Comparison of ENCODE assay signal across 1 cellular context in the genomic region with DNA sequence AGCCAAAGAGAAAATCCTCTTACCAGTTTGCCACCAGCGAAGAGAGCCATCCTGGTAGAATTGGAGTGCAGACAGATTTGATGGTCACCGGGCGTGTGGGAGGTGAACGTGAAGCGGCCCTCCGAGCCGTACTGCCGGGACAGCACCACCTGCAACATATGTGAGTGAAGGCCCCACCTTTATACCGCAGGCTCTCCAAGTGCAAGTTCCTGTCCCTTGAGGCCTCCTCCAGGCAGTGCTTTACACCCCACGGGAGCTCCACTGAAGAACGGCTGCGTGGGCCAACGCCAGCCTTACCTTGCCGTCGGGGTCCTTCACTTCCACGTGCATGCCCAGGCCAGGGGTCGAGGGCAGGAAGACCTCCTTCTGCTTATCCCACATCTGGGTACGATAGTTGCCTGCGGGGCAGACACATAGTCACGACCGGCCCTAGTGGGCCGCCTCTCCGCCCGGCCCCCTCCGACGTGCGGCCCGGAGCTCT.
TF ChIP-seq lines count a peak whose summit lies in the region.

No MANE protein-coding gene starts in this region.

TF ChIP-seq in HepG2, 621 proteins besides CTCF, POLR2A, EP300 and RAD21 (continued from another document):
- no peak for TF ChIP-seq CSRNP1 (CRISPR knock-in tag; IDR thresholded peaks at IDR 0.05)
- TF ChIP-seq, protein P1, sequence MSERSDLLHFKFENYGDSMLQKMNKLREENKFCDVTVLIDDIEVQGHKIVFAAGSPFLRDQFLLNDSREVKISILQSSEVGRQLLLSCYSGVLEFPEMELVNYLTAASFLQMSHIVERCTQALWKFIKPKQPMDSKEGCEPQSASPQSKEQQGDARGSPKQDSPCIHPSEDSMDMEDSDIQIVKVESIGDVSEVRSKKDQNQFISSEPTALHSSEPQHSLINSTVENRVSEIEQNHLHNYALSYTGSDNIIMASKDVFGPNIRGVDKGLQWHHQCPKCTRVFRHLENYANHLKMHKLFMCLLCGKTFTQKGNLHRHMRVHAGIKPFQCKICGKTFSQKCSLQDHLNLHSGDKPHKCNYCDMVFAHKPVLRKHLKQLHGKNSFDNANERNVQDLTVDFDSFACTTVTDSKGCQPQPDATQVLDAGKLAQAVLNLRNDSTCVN (CRISPR knock-in tag; IDR thresholded peaks at IDR 0.05; ENCODE audit: borderline replicate concordance) = no peak
- TF ChIP-seq, protein P2, sequence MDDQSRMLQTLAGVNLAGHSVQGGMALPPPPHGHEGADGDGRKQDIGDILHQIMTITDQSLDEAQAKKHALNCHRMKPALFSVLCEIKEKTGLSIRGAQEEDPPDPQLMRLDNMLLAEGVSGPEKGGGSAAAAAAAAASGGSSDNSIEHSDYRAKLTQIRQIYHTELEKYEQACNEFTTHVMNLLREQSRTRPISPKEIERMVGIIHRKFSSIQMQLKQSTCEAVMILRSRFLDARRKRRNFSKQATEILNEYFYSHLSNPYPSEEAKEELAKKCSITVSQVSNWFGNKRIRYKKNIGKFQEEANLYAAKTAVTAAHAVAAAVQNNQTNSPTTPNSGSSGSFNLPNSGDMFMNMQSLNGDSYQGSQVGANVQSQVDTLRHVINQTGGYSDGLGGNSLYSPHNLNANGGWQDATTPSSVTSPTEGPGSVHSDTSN (CRISPR knock-in tag; IDR thresholded peaks at IDR 0.05; ENCODE audit: borderline replicate concordance) = no peak; the same call in 1 of the 2 replicates
- 0 out of 2 replicates have a peak, but pooled peaks have one; percentile 35 for TF ChIP-seq ZNF768 (CRISPR knock-in tag; IDR thresholded peaks at IDR 0.05)
- no peak for TF ChIP-seq ASH2L (IDR thresholded peaks at IDR 0.05; ENCODE audit: insufficient read length, low read depth, low read length)
- TF ChIP-seq ZNF207 (IDR thresholded peaks at IDR 0.05; ENCODE audit: borderline replicate concordance) = no peak
- TF ChIP-seq ZSCAN25 (CRISPR knock-in tag; IDR thresholded peaks at IDR 0.05) = 0 out of 2 replicates have a peak, but pooled peaks have one; percentile 7
- TF ChIP-seq KDM5B (CRISPR knock-in tag; IDR thresholded peaks at IDR 0.05; ENCODE audit: borderline replicate concordance) = no peak; the same call in 1 of the 2 replicates
- TF ChIP-seq, protein P3, sequence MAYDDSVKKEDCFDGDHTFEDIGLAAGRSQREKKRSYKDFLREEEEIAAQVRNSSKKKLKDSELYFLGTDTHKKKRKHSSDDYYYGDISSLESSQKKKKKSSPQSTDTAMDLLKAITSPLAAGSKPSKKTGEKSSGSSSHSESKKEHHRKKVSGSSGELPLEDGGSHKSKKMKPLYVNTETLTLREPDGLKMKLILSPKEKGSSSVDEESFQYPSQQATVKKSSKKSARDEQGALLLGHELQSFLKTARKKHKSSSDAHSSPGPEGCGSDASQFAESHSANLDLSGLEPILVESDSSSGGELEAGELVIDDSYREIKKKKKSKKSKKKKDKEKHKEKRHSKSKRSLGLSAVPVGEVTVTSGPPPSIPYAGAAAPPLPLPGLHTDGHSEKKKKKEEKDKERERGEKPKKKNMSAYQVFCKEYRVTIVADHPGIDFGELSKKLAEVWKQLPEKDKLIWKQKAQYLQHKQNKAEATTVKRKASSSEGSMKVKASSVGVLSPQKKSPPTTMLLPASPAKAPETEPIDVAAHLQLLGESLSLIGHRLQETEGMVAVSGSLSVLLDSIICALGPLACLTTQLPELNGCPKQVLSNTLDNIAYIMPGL (CRISPR knock-in tag; IDR thresholded peaks at IDR 0.05; ENCODE audit: borderline replicate concordance in 1 of 2, low read depth in 1 of 2) = no peak
- TF ChIP-seq ZNF235 (CRISPR knock-in tag; IDR thresholded peaks at IDR 0.05; ENCODE audit: borderline replicate concordance) = no peak
- 0 out of 2 replicates have a peak, but pooled peaks have one; percentile 13 for TF ChIP-seq ZFP82 (CRISPR knock-in tag; IDR thresholded peaks at IDR 0.05; ENCODE audit: borderline replicate concordance)
- no peak for TF ChIP-seq ZNF530 (CRISPR knock-in tag; IDR thresholded peaks at IDR 0.05; ENCODE audit: low read depth)
- TF ChIP-seq ARNT2 (CRISPR knock-in tag; IDR thresholded peaks at IDR 0.05; ENCODE audit: low read depth) = no peak
- TF ChIP-seq ZNF326 (CRISPR knock-in tag; IDR thresholded peaks at IDR 0.05; ENCODE audit: borderline replicate concordance) = no peak
- TF ChIP-seq ZNF749 (CRISPR knock-in tag; IDR thresholded peaks at IDR 0.05; ENCODE audit: borderline replicate concordance) = 0 out of 2 replicates have a peak, but pooled peaks have one; percentile 14
- TF ChIP-seq HOXA9 (CRISPR knock-in tag; IDR thresholded peaks at IDR 0.05; ENCODE audit: borderline replicate concordance) = peak; percentile 48; the same call in 1 of the 2 replicates
- TF ChIP-seq, protein P4, sequence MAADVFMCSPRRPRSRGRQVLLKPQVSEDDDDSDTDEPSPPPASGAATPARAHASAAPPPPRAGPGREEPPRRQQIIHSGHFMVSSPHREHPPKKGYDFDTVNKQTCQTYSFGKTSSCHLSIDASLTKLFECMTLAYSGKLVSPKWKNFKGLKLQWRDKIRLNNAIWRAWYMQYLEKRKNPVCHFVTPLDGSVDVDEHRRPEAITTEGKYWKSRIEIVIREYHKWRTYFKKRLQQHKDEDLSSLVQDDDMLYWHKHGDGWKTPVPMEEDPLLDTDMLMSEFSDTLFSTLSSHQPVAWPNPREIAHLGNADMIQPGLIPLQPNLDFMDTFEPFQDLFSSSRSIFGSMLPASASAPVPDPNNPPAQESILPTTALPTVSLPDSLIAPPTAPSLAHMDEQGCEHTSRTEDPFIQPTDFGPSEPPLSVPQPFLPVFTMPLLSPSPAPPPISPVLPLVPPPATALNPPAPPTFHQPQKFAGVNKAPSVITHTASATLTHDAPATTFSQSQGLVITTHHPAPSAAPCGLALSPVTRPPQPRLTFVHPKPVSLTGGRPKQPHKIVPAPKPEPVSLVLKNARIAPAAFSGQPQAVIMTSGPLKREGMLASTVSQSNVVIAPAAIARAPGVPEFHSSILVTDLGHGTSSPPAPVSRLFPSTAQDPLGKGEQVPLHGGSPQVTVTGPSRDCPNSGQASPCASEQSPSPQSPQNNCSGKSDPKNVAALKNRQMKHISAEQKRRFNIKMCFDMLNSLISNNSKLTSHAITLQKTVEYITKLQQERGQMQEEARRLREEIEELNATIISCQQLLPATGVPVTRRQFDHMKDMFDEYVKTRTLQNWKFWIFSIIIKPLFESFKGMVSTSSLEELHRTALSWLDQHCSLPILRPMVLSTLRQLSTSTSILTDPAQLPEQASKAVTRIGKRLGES (CRISPR knock-in tag; IDR thresholded peaks at IDR 0.05; ENCODE audit: borderline replicate concordance) = no peak
- TF ChIP-seq XBP1 (CRISPR knock-in tag; IDR thresholded peaks at IDR 0.05) = no peak
- TF ChIP-seq FIP1L1 (IDR thresholded peaks at IDR 0.05; ENCODE audit: borderline replicate concordance, insufficient read depth, low read depth, low read length) = no peak
- TF ChIP-seq FOXM1 (CRISPR knock-in tag; IDR thresholded peaks at IDR 0.05) = no peak
- TF ChIP-seq, protein P5, sequence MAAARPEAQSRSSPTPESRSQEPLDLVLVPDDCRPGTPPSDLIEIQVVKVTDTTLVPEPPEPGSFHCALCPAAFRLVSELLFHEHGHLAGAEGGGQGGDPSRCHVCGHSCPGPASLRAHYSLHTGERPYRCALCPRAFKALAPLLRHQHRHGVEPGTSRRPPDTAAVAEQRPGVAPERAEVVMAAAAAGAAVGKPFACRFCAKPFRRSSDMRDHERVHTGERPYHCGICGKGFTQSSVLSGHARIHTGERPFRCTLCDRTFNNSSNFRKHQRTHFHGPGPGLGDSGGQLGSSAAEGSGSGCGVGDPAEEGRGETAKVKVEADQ (CRISPR knock-in tag; IDR thresholded peaks at IDR 0.05; ENCODE audit: borderline replicate concordance) = 0 out of 2 replicates have a peak, but pooled peaks have one; percentile 39
- TF ChIP-seq, protein P6, sequence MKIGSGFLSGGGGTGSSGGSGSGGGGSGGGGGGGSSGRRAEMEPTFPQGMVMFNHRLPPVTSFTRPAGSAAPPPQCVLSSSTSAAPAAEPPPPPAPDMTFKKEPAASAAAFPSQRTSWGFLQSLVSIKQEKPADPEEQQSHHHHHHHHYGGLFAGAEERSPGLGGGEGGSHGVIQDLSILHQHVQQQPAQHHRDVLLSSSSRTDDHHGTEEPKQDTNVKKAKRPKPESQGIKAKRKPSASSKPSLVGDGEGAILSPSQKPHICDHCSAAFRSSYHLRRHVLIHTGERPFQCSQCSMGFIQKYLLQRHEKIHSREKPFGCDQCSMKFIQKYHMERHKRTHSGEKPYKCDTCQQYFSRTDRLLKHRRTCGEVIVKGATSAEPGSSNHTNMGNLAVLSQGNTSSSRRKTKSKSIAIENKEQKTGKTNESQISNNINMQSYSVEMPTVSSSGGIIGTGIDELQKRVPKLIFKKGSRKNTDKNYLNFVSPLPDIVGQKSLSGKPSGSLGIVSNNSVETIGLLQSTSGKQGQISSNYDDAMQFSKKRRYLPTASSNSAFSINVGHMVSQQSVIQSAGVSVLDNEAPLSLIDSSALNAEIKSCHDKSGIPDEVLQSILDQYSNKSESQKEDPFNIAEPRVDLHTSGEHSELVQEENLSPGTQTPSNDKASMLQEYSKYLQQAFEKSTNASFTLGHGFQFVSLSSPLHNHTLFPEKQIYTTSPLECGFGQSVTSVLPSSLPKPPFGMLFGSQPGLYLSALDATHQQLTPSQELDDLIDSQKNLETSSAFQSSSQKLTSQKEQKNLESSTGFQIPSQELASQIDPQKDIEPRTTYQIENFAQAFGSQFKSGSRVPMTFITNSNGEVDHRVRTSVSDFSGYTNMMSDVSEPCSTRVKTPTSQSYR (CRISPR knock-in tag; IDR thresholded peaks at IDR 0.05; ENCODE audit: borderline replicate concordance) = no peak
- no peak for TF ChIP-seq ZFP36L1 (CRISPR knock-in tag; IDR thresholded peaks at IDR 0.05)
- 0 out of 2 replicates have a peak, but pooled peaks have one; percentile 57 for TF ChIP-seq THAP8 (CRISPR knock-in tag; IDR thresholded peaks at IDR 0.05; ENCODE audit: borderline replicate concordance)
- no peak for TF ChIP-seq ZNF713 (CRISPR knock-in tag; IDR thresholded peaks at IDR 0.05)
- peak; percentile 65; the same call in 1 of the 2 replicates for TF ChIP-seq ZNF839 (CRISPR knock-in tag; IDR thresholded peaks at IDR 0.05; ENCODE audit: borderline replicate concordance)
- no peak for TF ChIP-seq ZFAT (CRISPR knock-in tag; conservative IDR thresholded peaks at IDR 0.05)
- TF ChIP-seq NFYB (CRISPR knock-in tag; IDR thresholded peaks at IDR 0.05) = no peak
- TF ChIP-seq, protein P7, sequence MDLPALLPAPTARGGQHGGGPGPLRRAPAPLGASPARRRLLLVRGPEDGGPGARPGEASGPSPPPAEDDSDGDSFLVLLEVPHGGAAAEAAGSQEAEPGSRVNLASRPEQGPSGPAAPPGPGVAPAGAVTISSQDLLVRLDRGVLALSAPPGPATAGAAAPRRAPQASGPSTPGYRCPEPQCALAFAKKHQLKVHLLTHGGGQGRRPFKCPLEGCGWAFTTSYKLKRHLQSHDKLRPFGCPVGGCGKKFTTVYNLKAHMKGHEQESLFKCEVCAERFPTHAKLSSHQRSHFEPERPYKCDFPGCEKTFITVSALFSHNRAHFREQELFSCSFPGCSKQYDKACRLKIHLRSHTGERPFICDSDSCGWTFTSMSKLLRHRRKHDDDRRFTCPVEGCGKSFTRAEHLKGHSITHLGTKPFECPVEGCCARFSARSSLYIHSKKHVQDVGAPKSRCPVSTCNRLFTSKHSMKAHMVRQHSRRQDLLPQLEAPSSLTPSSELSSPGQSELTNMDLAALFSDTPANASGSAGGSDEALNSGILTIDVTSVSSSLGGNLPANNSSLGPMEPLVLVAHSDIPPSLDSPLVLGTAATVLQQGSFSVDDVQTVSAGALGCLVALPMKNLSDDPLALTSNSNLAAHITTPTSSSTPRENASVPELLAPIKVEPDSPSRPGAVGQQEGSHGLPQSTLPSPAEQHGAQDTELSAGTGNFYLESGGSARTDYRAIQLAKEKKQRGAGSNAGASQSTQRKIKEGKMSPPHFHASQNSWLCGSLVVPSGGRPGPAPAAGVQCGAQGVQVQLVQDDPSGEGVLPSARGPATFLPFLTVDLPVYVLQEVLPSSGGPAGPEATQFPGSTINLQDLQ (CRISPR knock-in tag; IDR thresholded peaks at IDR 0.05) = peak; percentile 88; the same call in 1 of the 2 replicates
- TF ChIP-seq TRIM24 (CRISPR knock-in tag; IDR thresholded peaks at IDR 0.05) = no peak
- no peak; the same call in 1 of the 2 replicates for TF ChIP-seq ZNF891 (CRISPR knock-in tag; IDR thresholded peaks at IDR 0.05)
- no peak for TF ChIP-seq REST (IDR thresholded peaks at IDR 0.05; ENCODE audit: borderline replicate concordance in 1 of 2, low read depth in 1 of 2, low read length in 2 of 2)
